13 cellular contexts compared by ENCODE assay signal in the genomic region with DNA sequence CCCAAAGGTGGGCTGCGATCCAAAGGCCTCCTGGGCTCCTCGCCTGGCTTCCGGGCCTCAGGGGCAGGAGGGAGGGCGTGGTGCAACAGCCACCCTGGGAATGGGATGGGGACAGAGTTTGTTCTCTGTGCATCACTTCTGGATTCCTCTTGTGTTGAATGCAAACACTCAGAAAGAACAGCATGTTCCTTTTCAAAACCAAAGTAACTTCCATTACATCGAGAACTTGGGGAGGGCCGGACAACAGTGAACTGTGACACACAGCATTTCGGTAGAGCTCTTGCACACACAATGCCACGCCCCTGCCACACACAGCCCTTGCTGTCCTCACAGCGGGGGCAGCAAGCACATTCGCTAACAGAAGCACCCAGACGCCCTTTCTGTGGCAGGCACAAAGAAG. TPM values are rescaled to one million over a fixed set of nuclear protein-coding genes. Genes with fewer than 3 reads are reported as not detected.
DNase-seq lines count a peak whose midpoint lies in the region; ATAC-seq and TF ChIP-seq lines count a peak whose summit lies in the region.
"Had no signal": no experiment of that assay in that cellular context is flagged by ENCODE, and none has a peak within 500 bp of the region (broad histone marks: within the 10 kb centered on the region; RNA-seq: fewer than 3 reads in every experiment).

No MANE protein-coding gene starts in this region.

- H3K27me3 ChIP-seq in SK-N-SH (ENCODE audit: insufficient read depth), result no peaks in the 10 kb centered on the region

- no peaks in the 10 kb centered on the region for H3K9me3 Mint-ChIP-seq in nephron progenitor cell
- H3K9me3 Mint-ChIP-seq: stimulated activated memory B cell treated with anti-CD40 and anti-IgM and Interleukin-4, amounts not matched to agents 10 μg/mL and 1 μg/mL and 100 μg/mL, for 72 hours had no signal

- H2AFZ ChIP-seq in SK-N-SH (ENCODE audit: low read depth), result no peak overlapping the region

- POLR2A ChIA-PET in SK-N-SH (lab: Yijun Ruan, JAX), result no interaction called here

- no peak overlapping the region for H3K9ac ChIP-seq in SK-N-SH

- no peaks in the 10 kb centered on the region for H4K20me1 ChIP-seq in SK-N-SH (ENCODE audit: insufficient read depth)

- DNase-seq in SK-N-SH (peak; percentile 23), choroid plexus epithelial cell (ENCODE audit: low read depth) (peak; percentile 48), nephron progenitor cell (no peak), posterior cingulate gyrus (no peak), occipital lobe (lab: John Stamatoyannopoulos, UW) (no peak), NCI-H2171 (lab: John Stamatoyannopoulos, UW) (no peak)
- DNase-seq: islet precursor cell, Kasumi-1, NCI-H446, Right ventricle myocardium superior had no signal

- no peaks in the 10 kb centered on the region for H3F3A ChIP-seq in SK-N-SH (replicated peaks; ENCODE audit: insufficient read depth)

- CTCF ChIA-PET in SK-N-SH (lab: Yijun Ruan, JAX), result interaction anchor here (0.6 kb wide), 1 partner anchor 294 kb away, joined by 3 read pairs; no protein-coding TSS in a partner anchor

- no peak for TF ChIP-seq CTCF in SK-N-SH (IDR thresholded peaks at IDR 0.05)
- TF ChIP-seq CTCF in choroid plexus epithelial cell (conservative IDR thresholded peaks at IDR 0.05; ENCODE audit: low read depth, low read length), result no peak
- TF ChIP-seq CTCF in nephron progenitor cell (IDR thresholded peaks at IDR 0.05), result no peak

- H3K4me1 Mint-ChIP-seq in nephron progenitor cell, result peaks cover 24% of the 10 kb centered on the region
- H3K4me1 Mint-ChIP-seq: stimulated activated memory B cell treated with anti-CD40 and anti-IgM and Interleukin-4, amounts not matched to agents 10 μg/mL and 1 μg/mL and 100 μg/mL, for 72 hours had no signal

- H3K4me2 ChIP-seq in SK-N-SH, result no peak overlapping the region

- no peaks in the 10 kb centered on the region for H3K79me2 ChIP-seq in SK-N-SH (ENCODE audit: insufficient read depth)

- ATAC-seq in SK-N-SH treated with all-trans-retinoic acid at 6 μM for 48 hours, result no peak
- ATAC-seq: stimulated activated memory B cell treated with anti-CD40 and anti-IgM and Interleukin-4, amounts not matched to agents 10 μg/mL and 1 μg/mL and 100 μg/mL, for 72 hours had no signal

- H3K9me3 ChIP-seq in SK-N-SH, result no peaks in the 10 kb centered on the region

- H3K36me3 ChIP-seq in SK-N-SH (replicated peaks in 1 of 2; ENCODE audit: control insufficient read depth in 1 of 2, insufficient read depth in 2 of 2, low read length in 1 of 2), result peaks cover 0 to 6% of the 10 kb centered on the region in 2 experiments
- no peaks in the 10 kb centered on the region for H3K36me3 ChIP-seq in urinary bladder (ENCODE audit: insufficient read depth)

- no peaks in the 10 kb centered on the region for H3K9me2 ChIP-seq in SK-N-SH

- H3K27ac Mint-ChIP-seq in nephron progenitor cell, result peak overlapping the region; percentile 96
- H3K27ac Mint-ChIP-seq: stimulated activated memory B cell treated with anti-CD40 and anti-IgM and Interleukin-4, amounts not matched to agents 10 μg/mL and 1 μg/mL and 100 μg/mL, for 72 hours had no signal

- H3K27ac ChIP-seq in SK-N-SH (ENCODE audit: low read depth in 2 of 2, low read length in 1 of 2) (no peak overlapping the region), urinary bladder (ENCODE audit: low read depth) (peak overlapping the region; percentile 88)

- H3K4me3 ChIP-seq in SK-N-SH (ENCODE audit: low read depth in 2 of 2, low read length in 1 of 2) (no peak overlapping the region), choroid plexus epithelial cell (ENCODE audit: low read depth, low read length) (no peak overlapping the region), urinary bladder (ENCODE audit: low read depth, low read length) (no peak overlapping the region)

- H3K4me1 ChIP-seq in SK-N-SH (ENCODE audit: control insufficient read depth in 1 of 2, insufficient read depth in 2 of 2, low read depth in 1 of 2, low read length in 1 of 2) (no peaks in the 10 kb centered on the region), urinary bladder (ENCODE audit: insufficient read depth) (no peaks in the 10 kb centered on the region)

- no peak overlapping the region for H3K4me3 Mint-ChIP-seq in nephron progenitor cell
- H3K4me3 Mint-ChIP-seq: stimulated activated memory B cell treated with anti-CD40 and anti-IgM and Interleukin-4, amounts not matched to agents 10 μg/mL and 1 μg/mL and 100 μg/mL, for 72 hours had no signal

- peaks cover 13% of the 10 kb centered on the region for H3K36me3 Mint-ChIP-seq in nephron progenitor cell (ENCODE audit: low read depth)

- TF ChIP-seq EP300 in SK-N-SH (IDR thresholded peaks at IDR 0.05; ENCODE audit: borderline replicate concordance in 1 of 2, low read depth in 1 of 2, low read length in 1 of 2), result no peak

- no peak for TF ChIP-seq RAD21 in SK-N-SH (IDR thresholded peaks at IDR 0.05; ENCODE audit: low read length)

- intact Hi-C loops in posterior cingulate gyrus (cut with DNase I), result no loop called here

- 94% methylated on average over 11 of the region's 11 CpGs for WGBS in SK-N-SH (ENCODE audit: low lambda C conversion rate)
- WGBS in urinary bladder, result 92% methylated on average over 11 of the region's 11 CpGs

- peaks cover 3% of the 10 kb centered on the region for H3K27me3 Mint-ChIP-seq in nephron progenitor cell (ENCODE audit: low read depth, poor library complexity)
- H3K27me3 Mint-ChIP-seq: stimulated activated memory B cell treated with anti-CD40 and anti-IgM and Interleukin-4, amounts not matched to agents 10 μg/mL and 1 μg/mL and 100 μg/mL, for 72 hours had no signal

TF ChIP-seq in SK-N-SH, 30 proteins besides CTCF, POLR2A, EP300 and RAD21 (continues in another document):
- no peak for TF ChIP-seq MEF2A (IDR thresholded peaks at IDR 0.05; ENCODE audit: borderline replicate concordance, low read depth)
- no peak for TF ChIP-seq POLR2AphosphoS5 (IDR thresholded peaks at IDR 0.05; ENCODE audit: low read depth, low read length)
- TF ChIP-seq, protein P1, sequence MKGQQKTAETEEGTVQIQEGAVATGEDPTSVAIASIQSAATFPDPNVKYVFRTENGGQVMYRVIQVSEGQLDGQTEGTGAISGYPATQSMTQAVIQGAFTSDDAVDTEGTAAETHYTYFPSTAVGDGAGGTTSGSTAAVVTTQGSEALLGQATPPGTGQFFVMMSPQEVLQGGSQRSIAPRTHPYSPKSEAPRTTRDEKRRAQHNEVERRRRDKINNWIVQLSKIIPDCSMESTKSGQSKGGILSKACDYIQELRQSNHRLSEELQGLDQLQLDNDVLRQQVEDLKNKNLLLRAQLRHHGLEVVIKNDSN (IDR thresholded peaks at IDR 0.05; ENCODE audit: borderline replicate concordance, low read depth), result no peak
- TF ChIP-seq, protein P2, sequence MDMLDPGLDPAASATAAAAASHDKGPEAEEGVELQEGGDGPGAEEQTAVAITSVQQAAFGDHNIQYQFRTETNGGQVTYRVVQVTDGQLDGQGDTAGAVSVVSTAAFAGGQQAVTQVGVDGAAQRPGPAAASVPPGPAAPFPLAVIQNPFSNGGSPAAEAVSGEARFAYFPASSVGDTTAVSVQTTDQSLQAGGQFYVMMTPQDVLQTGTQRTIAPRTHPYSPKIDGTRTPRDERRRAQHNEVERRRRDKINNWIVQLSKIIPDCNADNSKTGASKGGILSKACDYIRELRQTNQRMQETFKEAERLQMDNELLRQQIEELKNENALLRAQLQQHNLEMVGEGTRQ (IDR thresholded peaks at IDR 0.05; ENCODE audit: borderline replicate concordance, low read depth, low read length), result no peak
- no peak for TF ChIP-seq FOXM1 (IDR thresholded peaks at IDR 0.05; ENCODE audit: low read depth)
- no peak for TF ChIP-seq GABPA (IDR thresholded peaks at IDR 0.05; ENCODE audit: low read depth)
- no peak for TF ChIP-seq MXI1 (IDR thresholded peaks at IDR 0.05; ENCODE audit: low read depth, low read length)
- TF ChIP-seq NRF1 (IDR thresholded peaks at IDR 0.05; ENCODE audit: low read depth, low read length), result no peak
- no peak for TF ChIP-seq RFX5 (IDR thresholded peaks at IDR 0.05; ENCODE audit: low read length)
- no peak for TF ChIP-seq TAF1 (IDR thresholded peaks at IDR 0.05; ENCODE audit: borderline replicate concordance, low read depth, low read length)

TF ChIP-seq in SK-N-SH treated with all-trans-retinoic acid at 6 μM for 48 hours, 23 proteins besides CTCF, POLR2A, EP300 and RAD21 (continues in another document):
- TF ChIP-seq PPARA (CRISPR knock-in tag; IDR thresholded peaks at IDR 0.05; ENCODE audit: borderline replicate concordance), result no peak
- no peak for TF ChIP-seq TCF4 (CRISPR knock-in tag; IDR thresholded peaks at IDR 0.05; ENCODE audit: borderline replicate concordance)
- TF ChIP-seq ARNTL (CRISPR knock-in tag; IDR thresholded peaks at IDR 0.05; ENCODE audit: borderline replicate concordance, low read depth), result no peak
- TF ChIP-seq ZFP3 (CRISPR knock-in tag; IDR thresholded peaks at IDR 0.05), result no peak
- TF ChIP-seq CSDC2 (CRISPR knock-in tag; IDR thresholded peaks at IDR 0.05), result no peak
- TF ChIP-seq, protein P3, sequence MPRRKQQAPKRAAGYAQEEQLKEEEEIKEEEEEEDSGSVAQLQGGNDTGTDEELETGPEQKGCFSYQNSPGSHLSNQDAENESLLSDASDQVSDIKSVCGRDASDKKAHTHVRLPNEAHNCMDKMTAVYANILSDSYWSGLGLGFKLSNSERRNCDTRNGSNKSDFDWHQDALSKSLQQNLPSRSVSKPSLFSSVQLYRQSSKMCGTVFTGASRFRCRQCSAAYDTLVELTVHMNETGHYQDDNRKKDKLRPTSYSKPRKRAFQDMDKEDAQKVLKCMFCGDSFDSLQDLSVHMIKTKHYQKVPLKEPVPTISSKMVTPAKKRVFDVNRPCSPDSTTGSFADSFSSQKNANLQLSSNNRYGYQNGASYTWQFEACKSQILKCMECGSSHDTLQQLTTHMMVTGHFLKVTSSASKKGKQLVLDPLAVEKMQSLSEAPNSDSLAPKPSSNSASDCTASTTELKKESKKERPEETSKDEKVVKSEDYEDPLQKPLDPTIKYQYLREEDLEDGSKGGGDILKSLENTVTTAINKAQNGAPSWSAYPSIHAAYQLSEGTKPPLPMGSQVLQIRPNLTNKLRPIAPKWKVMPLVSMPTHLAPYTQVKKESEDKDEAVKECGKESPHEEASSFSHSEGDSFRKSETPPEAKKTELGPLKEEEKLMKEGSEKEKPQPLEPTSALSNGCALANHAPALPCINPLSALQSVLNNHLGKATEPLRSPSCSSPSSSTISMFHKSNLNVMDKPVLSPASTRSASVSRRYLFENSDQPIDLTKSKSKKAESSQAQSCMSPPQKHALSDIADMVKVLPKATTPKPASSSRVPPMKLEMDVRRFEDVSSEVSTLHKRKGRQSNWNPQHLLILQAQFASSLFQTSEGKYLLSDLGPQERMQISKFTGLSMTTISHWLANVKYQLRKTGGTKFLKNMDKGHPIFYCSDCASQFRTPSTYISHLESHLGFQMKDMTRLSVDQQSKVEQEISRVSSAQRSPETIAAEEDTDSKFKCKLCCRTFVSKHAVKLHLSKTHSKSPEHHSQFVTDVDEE (CRISPR knock-in tag; IDR thresholded peaks at IDR 0.05), result no peak
- TF ChIP-seq RARB (CRISPR knock-in tag; IDR thresholded peaks at IDR 0.05), result no peak
- no peak for TF ChIP-seq OSR1 (CRISPR knock-in tag; IDR thresholded peaks at IDR 0.05)
- TF ChIP-seq ZNF8 (CRISPR knock-in tag; IDR thresholded peaks at IDR 0.05), result no peak

RNA-seq across cellular contexts. Expression of a gene that starts 36.1 kb away (rescaled TPM):
- polyA plus RNA-seq in SK-N-SH (2012; rRNA removed) (28.1 and 55.1 TPM in 2 replicates), urinary bladder (116 TPM)
- polyA plus RNA-seq in SK-N-SH (2012; cell fraction: cytosol; rRNA removed), result 15.2 and 34.0 TPM in 2 replicates
- polyA plus RNA-seq in SK-N-SH (2012; cell fraction: nucleus; rRNA removed), result 174 and 219 TPM in 2 replicates
- total RNA-seq in urinary bladder (24.1 TPM), occipital lobe (84.1 TPM)

Comparison
In these comparisons a context has a peak if more than half of its experiments do, and no peak if none do; other contexts are left out.
1. DNase-seq: peak in SK-N-SH (single experiment) and choroid plexus epithelial cell (single experiment); none in nephron progenitor cell (single experiment), posterior cingulate gyrus (0 of 10), occipital lobe (single experiment) and NCI-H2171 (single experiment).